1 cellular context compared by ENCODE assay signal in genomic region chr17:74861554-74862107, GRCh38.
TF ChIP-seq lines count a peak whose summit lies in the region.

No MANE protein-coding gene starts in this region.

TF ChIP-seq in GM23338, 12 proteins besides CTCF, POLR2A, EP300 and RAD21 (continued from another document):
- TF ChIP-seq, protein P1, sequence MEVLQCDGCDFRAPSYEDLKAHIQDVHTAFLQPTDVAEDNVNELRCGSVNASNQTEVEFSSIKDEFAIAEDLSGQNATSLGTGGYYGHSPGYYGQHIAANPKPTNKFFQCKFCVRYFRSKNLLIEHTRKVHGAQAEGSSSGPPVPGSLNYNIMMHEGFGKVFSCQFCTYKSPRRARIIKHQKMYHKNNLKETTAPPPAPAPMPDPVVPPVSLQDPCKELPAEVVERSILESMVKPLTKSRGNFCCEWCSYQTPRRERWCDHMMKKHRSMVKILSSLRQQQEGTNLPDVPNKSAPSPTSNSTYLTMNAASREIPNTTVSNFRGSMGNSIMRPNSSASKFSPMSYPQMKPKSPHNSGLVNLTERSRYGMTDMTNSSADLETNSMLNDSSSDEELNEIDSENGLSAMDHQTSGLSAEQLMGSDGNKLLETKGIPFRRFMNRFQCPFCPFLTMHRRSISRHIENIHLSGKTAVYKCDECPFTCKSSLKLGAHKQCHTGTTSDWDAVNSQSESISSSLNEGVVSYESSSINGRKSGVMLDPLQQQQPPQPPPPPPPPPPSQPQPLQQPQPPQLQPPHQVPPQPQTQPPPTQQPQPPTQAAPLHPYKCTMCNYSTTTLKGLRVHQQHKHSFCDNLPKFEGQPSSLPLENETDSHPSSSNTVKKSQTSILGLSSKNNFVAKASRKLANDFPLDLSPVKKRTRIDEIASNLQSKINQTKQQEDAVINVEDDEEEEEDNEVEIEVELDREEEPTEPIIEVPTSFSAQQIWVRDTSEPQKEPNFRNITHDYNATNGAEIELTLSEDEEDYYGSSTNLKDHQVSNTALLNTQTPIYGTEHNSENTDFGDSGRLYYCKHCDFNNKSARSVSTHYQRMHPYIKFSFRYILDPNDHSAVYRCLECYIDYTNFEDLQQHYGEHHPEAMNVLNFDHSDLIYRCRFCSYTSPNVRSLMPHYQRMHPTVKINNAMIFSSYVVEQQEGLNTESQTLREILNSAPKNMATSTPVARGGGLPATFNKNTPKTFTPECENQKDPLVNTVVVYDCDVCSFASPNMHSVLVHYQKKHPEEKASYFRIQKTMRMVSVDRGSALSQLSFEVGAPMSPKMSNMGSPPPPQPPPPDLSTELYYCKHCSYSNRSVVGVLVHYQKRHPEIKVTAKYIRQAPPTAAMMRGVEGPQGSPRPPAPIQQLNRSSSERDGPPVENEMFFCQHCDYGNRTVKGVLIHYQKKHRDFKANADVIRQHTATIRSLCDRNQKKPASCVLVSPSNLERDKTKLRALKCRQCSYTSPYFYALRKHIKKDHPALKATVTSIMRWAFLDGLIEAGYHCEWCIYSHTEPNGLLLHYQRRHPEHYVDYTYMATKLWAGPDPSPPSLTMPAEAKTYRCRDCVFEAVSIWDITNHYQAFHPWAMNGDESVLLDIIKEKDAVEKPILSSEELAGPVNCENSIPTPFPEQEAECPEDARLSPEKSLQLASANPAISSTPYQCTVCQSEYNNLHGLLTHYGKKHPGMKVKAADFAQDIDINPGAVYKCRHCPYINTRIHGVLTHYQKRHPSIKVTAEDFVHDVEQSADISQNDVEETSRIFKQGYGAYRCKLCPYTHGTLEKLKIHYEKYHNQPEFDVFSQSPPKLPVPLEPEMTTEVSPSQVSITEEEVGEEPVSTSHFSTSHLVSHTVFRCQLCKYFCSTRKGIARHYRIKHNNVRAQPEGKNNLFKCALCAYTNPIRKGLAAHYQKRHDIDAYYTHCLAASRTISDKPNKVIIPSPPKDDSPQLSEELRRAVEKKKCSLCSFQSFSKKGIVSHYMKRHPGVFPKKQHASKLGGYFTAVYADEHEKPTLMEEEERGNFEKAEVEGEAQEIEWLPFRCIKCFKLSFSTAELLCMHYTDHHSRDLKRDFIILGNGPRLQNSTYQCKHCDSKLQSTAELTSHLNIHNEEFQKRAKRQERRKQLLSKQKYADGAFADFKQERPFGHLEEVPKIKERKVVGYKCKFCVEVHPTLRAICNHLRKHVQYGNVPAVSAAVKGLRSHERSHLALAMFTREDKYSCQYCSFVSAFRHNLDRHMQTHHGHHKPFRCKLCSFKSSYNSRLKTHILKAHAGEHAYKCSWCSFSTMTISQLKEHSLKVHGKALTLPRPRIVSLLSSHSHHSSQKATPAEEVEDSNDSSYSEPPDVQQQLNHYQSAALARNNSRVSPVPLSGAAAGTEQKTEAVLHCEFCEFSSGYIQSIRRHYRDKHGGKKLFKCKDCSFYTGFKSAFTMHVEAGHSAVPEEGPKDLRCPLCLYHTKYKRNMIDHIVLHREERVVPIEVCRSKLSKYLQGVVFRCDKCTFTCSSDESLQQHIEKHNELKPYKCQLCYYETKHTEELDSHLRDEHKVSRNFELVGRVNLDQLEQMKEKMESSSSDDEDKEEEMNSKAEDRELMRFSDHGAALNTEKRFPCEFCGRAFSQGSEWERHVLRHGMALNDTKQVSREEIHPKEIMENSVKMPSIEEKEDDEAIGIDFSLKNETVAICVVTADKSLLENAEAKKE (CRISPR knock-in tag; IDR thresholded peaks at IDR 0.05), result no peak
- TF ChIP-seq ZNF114 (CRISPR knock-in tag; IDR thresholded peaks at IDR 0.05) (no peak), JUNB (IDR thresholded peaks at IDR 0.05; ENCODE audit: unreplicated experiment) (no peak), EZH2 (IDR thresholded peaks at IDR 0.05; ENCODE audit: low read depth, unreplicated experiment) (peak; percentile 90), NANOG (IDR thresholded peaks at IDR 0.05; ENCODE audit: borderline replicate concordance) (no peak)
TF ChIP-seq in GM23338: peak in this region for 1.
